Comparison of ENCODE assay signal across 1 cellular context in the genomic region with DNA sequence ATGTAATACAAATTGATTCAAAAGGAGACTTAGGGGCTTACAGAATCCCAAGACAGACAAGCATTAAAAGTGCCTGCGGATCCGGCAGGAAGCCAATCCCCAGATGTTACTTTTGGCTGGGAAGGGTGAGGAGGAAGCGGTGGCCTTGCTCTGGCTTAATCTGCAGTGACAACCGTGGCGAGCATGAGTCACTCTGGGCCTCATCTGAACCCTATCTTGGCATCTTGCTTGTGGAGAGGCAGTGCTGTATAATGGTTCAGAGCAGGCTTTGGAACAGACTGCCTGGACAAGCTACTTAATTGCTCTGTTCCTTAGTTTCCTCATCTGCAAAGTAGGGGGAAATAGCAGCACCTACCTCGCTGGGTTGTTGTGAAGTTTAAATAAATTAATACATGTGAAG.
A peak's percentile ranks its signal among the peaks of the same experiment; 100 is the strongest.
TF ChIP-seq lines count a peak whose summit lies in the region.

No MANE protein-coding gene starts in this region.

TF ChIP-seq in SK-N-SH, 30 proteins besides CTCF, POLR2A, EP300 and RAD21 (continued from another document):
- TF ChIP-seq, protein P1, sequence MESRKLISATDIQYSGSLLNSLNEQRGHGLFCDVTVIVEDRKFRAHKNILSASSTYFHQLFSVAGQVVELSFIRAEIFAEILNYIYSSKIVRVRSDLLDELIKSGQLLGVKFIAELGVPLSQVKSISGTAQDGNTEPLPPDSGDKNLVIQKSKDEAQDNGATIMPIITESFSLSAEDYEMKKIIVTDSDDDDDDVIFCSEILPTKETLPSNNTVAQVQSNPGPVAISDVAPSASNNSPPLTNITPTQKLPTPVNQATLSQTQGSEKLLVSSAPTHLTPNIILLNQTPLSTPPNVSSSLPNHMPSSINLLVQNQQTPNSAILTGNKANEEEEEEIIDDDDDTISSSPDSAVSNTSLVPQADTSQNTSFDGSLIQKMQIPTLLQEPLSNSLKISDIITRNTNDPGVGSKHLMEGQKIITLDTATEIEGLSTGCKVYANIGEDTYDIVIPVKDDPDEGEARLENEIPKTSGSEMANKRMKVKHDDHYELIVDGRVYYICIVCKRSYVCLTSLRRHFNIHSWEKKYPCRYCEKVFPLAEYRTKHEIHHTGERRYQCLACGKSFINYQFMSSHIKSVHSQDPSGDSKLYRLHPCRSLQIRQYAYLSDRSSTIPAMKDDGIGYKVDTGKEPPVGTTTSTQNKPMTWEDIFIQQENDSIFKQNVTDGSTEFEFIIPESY (IDR thresholded peaks at IDR 0.05; ENCODE audit: borderline replicate concordance, low read depth) = peak; percentile 89
- peak; percentile 100 for TF ChIP-seq TCF12 (IDR thresholded peaks at IDR 0.05)
- peak; percentile 33 for TF ChIP-seq GABPA (IDR thresholded peaks at IDR 0.05; ENCODE audit: low read depth)
- peak; percentile 98 for TF ChIP-seq RXRA (IDR thresholded peaks at IDR 0.05; ENCODE audit: borderline replicate concordance, low read depth)
- TF ChIP-seq ELF1 (IDR thresholded peaks at IDR 0.05) = peak; percentile 66
- no peak for TF ChIP-seq SMC3 (IDR thresholded peaks at IDR 0.05; ENCODE audit: low read depth, low read length)
- TF ChIP-seq CHD2 (IDR thresholded peaks at IDR 0.05; ENCODE audit: low read length, partially characterized antibody) = peak; percentile 21
- TF ChIP-seq NFIC (IDR thresholded peaks at IDR 0.05; ENCODE audit: borderline replicate concordance) = peak; percentile 100
- TF ChIP-seq FOXM1 (IDR thresholded peaks at IDR 0.05; ENCODE audit: low read depth) = peak; percentile 99
- TF ChIP-seq, protein P2, sequence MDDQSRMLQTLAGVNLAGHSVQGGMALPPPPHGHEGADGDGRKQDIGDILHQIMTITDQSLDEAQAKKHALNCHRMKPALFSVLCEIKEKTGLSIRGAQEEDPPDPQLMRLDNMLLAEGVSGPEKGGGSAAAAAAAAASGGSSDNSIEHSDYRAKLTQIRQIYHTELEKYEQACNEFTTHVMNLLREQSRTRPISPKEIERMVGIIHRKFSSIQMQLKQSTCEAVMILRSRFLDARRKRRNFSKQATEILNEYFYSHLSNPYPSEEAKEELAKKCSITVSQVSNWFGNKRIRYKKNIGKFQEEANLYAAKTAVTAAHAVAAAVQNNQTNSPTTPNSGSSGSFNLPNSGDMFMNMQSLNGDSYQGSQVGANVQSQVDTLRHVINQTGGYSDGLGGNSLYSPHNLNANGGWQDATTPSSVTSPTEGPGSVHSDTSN (IDR thresholded peaks at IDR 0.05) = peak; percentile 99
- TF ChIP-seq NRF1 (IDR thresholded peaks at IDR 0.05; ENCODE audit: low read depth, low read length) = no peak
- peak; percentile 90; the same call in 1 of the 2 replicates for TF ChIP-seq SIN3A (IDR thresholded peaks at IDR 0.05; ENCODE audit: borderline replicate concordance, low read depth, low read length)
- TF ChIP-seq MEF2A (IDR thresholded peaks at IDR 0.05; ENCODE audit: borderline replicate concordance, low read depth) = peak; percentile 88; the same call in 1 of the 2 replicates
- TF ChIP-seq, protein P3, sequence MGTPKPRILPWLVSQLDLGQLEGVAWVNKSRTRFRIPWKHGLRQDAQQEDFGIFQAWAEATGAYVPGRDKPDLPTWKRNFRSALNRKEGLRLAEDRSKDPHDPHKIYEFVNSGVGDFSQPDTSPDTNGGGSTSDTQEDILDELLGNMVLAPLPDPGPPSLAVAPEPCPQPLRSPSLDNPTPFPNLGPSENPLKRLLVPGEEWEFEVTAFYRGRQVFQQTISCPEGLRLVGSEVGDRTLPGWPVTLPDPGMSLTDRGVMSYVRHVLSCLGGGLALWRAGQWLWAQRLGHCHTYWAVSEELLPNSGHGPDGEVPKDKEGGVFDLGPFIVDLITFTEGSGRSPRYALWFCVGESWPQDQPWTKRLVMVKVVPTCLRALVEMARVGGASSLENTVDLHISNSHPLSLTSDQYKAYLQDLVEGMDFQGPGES (IDR thresholded peaks at IDR 0.05; ENCODE audit: low read depth, low read length) = no peak
- peak; percentile 57; the same call in 1 of the 2 replicates for TF ChIP-seq RCOR1 (IDR thresholded peaks at IDR 0.05; ENCODE audit: low read length)
- peak; percentile 57 for TF ChIP-seq GATA2 (CRISPR knock-in tag; IDR thresholded peaks at IDR 0.05)
- peak; percentile 97 for TF ChIP-seq POLR2AphosphoS5 (IDR thresholded peaks at IDR 0.05; ENCODE audit: low read depth, low read length)
- peak; percentile 99 for TF ChIP-seq TEAD4 (IDR thresholded peaks at IDR 0.05; ENCODE audit: borderline replicate concordance, insufficient read depth)
- TF ChIP-seq MXI1 (IDR thresholded peaks at IDR 0.05; ENCODE audit: low read depth, low read length) = no peak
